Comparison of ENCODE assay signal across 17 cellular contexts in the genomic region with DNA sequence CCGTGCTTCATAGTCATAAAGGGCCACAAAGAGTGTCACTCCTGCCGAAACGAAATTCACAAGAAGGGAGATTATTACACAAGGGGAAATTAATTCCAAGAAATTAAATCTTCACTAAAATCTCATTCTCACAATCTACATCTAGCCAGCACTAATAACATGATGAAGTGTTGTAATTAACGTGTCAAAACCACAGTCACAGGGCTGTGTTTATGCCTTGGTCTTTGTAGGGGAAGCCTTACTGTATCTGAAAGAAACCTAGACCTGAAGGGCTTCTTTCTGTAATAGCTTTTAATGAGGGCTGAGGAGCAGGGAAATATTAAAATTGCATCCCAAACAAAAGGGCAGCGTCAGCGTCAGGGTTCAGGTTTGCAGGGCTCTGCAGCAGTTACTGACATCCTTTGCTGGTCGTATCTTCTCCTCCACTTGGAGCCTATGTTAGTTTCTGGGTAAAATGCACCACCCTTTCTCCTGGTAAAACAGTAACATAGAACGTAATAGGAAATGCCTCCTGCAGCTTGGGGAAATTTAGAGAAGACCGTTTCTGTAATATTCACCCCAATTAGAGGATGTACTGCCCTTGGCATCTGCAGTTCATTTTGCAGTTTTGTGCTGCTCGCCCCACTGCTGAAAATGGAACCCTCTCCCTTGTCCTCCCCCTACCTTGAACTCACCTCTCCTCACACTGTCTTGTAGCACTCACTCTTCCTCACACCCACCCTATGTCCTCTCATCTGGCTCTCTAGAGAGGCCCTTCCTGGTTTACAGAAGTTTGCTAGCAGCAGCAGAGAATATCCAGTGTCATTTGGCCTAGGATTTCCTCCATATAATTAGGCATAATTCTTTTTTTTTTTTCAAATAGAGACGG.
DNase-seq lines count a peak whose midpoint lies in the region; ATAC-seq and TF ChIP-seq lines count a peak whose summit lies in the region.
"Had no signal": no experiment of that assay in that cellular context is flagged by ENCODE, and none has a peak within 500 bp of the region (broad histone marks: within the 10 kb centered on the region; RNA-seq: fewer than 3 reads in every experiment).

No MANE protein-coding gene starts in this region.

- H3K9ac ChIP-seq in BLaER1 = 0 out of 2 replicates have a peak overlapping the region, but pooled peaks have one; percentile 7
- H3K9ac ChIP-seq: GM23248 had no signal

- peaks cover 55 to 82% (median 69%) of the 10 kb centered on the region in 4 donors for H3K4me1 Mint-ChIP-seq in CD4-positive, alpha-beta memory T cell
- H3K4me1 Mint-ChIP-seq in activated T-helper 1 cell treated with anti-CD3 and anti-CD28 coated beads, Interleukin-12 subunit alpha, Interleukin-12 subunit beta, Interleukin-2, Interleukin-4 antibody, amounts not matched to agents 30 ng/mL and 10 ng/mL and 1 ng/mL, durations not matched to agents 14 hours and 24 hours and 36 hours (ENCODE audit: low read depth) = peaks cover 86% of the 10 kb centered on the region
- H3K4me1 Mint-ChIP-seq: B cell had no signal

- H4K20me1 ChIP-seq in BLaER1 = peaks cover 5% of the 10 kb centered on the region; the same call in 1 of the 2 replicates

- CTCF ChIA-PET in CD4-positive, alpha-beta memory T cell (lab: Charles Lee; ENCODE audit: partially characterized antibody) = interaction anchor here (1.1 to 1.4 kb wide), 3 partner anchors 155 to 329 kb away, joined by 4 read pairs; no protein-coding TSS in a partner anchor

- no peaks in the 10 kb centered on the region for H3K9me3 Mint-ChIP-seq in CD4-positive, alpha-beta memory T cell
- H3K9me3 Mint-ChIP-seq in activated T-helper 1 cell treated with anti-CD3 and anti-CD28 coated beads, Interleukin-12 subunit alpha, Interleukin-12 subunit beta, Interleukin-2, Interleukin-4 antibody, amounts not matched to agents 30 ng/mL and 10 ng/mL and 1 ng/mL, durations not matched to agents 14 hours and 24 hours and 36 hours = no peaks in the 10 kb centered on the region

- TF ChIP-seq CTCF in lower lobe of right lung (IDR thresholded peaks at IDR 0.05) = no peak
- no peak for TF ChIP-seq CTCF in BE2C (IDR thresholded peaks at IDR 0.05; ENCODE audit: low read depth, low read length)

- H3K36me3 Mint-ChIP-seq in CD4-positive, alpha-beta memory T cell = peaks cover 54 to 85% of the 10 kb centered on the region in 2 donors
- H3K36me3 Mint-ChIP-seq in activated T-helper 1 cell treated with anti-CD3 and anti-CD28 coated beads, Interleukin-12 subunit alpha, Interleukin-12 subunit beta, Interleukin-2, Interleukin-4 antibody, amounts not matched to agents 30 ng/mL and 10 ng/mL and 1 ng/mL, durations not matched to agents 14 hours and 24 hours and 36 hours (ENCODE audit: low read depth) = peaks cover 69% of the 10 kb centered on the region

- H3K36me3 ChIP-seq in BLaER1 (peaks cover 80% of the 10 kb centered on the region), lower lobe of right lung (peaks cover 36% of the 10 kb centered on the region), BE2C (peaks cover 20% of the 10 kb centered on the region)
- H3K36me3 ChIP-seq in CD4-positive, alpha-beta memory T cell (ENCODE audit: insufficient read depth, low read length) = peaks cover 44% of the 10 kb centered on the region
- H3K36me3 ChIP-seq: sigmoid colon had no signal

- H3K27ac ChIP-seq in BLaER1 (no peak overlapping the region), lower lobe of right lung (peak overlapping the region; percentile 0)
- peak overlapping the region; percentile 47 for H3K27ac ChIP-seq in CD4-positive, alpha-beta memory T cell (ENCODE audit: low read depth, low read length)
- H3K27ac ChIP-seq: GM23248, HL-60, sigmoid colon had no signal

- peak overlapping the region; percentile 33 to 83 (median 62) for H3K4me3 Mint-ChIP-seq in CD4-positive, alpha-beta memory T cell
- peak overlapping the region; percentile 55 for H3K4me3 Mint-ChIP-seq in activated T-helper 1 cell treated with anti-CD3 and anti-CD28 coated beads, Interleukin-12 subunit alpha, Interleukin-12 subunit beta, Interleukin-2, Interleukin-4 antibody, amounts not matched to agents 30 ng/mL and 10 ng/mL and 1 ng/mL, durations not matched to agents 14 hours and 24 hours and 36 hours
- H3K4me3 Mint-ChIP-seq: B cell had no signal

- H3K4me2 ChIP-seq in BLaER1 = no peak overlapping the region

- POLR2A ChIA-PET in CD4-positive, alpha-beta memory T cell (lab: Charles Lee; ENCODE audit: partially characterized antibody) = interaction anchor here (0.8 to 4.3 kb wide), 6 partner anchors 12 to 329 kb away, joined by 3 to 22 read pairs (median 4); no protein-coding TSS in a partner anchor

- no peaks in the 10 kb centered on the region for H3K27me3 Mint-ChIP-seq in CD4-positive, alpha-beta memory T cell
- H3K27me3 Mint-ChIP-seq in activated T-helper 1 cell treated with anti-CD3 and anti-CD28 coated beads, Interleukin-12 subunit alpha, Interleukin-12 subunit beta, Interleukin-2, Interleukin-4 antibody, amounts not matched to agents 30 ng/mL and 10 ng/mL and 1 ng/mL, durations not matched to agents 14 hours and 24 hours and 36 hours (ENCODE audit: insufficient read depth) = no peaks in the 10 kb centered on the region
- H3K27me3 Mint-ChIP-seq: B cell had no signal

- peaks cover 5% of the 10 kb centered on the region; the same call in 1 of the 2 replicates for H3K4me1 ChIP-seq in BLaER1
- peaks cover 73% of the 10 kb centered on the region for H3K4me1 ChIP-seq in CD4-positive, alpha-beta memory T cell (ENCODE audit: insufficient read depth, low read length)
- H3K4me1 ChIP-seq in lower lobe of right lung = peaks cover 28% of the 10 kb centered on the region
- H3K4me1 ChIP-seq in BE2C = peaks cover 26% of the 10 kb centered on the region

- H3K9me3 ChIP-seq in BLaER1 (no peaks in the 10 kb centered on the region), lower lobe of right lung (no peaks in the 10 kb centered on the region), BE2C (no peaks in the 10 kb centered on the region)
- H3K9me3 ChIP-seq in CD4-positive, alpha-beta memory T cell (ENCODE audit: control insufficient read depth in 1 of 2, low read length in 2 of 2) = no peaks in the 10 kb centered on the region
- H3K9me3 ChIP-seq: sigmoid colon had no signal

- H3K4me3 ChIP-seq in BLaER1 = no peak overlapping the region
- no peak overlapping the region for H3K4me3 ChIP-seq in CD4-positive, alpha-beta memory T cell (ENCODE audit: low read length in 2 of 2)
- no peak overlapping the region for H3K4me3 ChIP-seq in lower lobe of right lung
- no peak overlapping the region for H3K4me3 ChIP-seq in BE2C (ENCODE audit: low read depth, low read length)
- H3K4me3 ChIP-seq: GM23248, sigmoid colon had no signal

- H3K27ac Mint-ChIP-seq in CD4-positive, alpha-beta memory T cell = peak overlapping the region; percentile 89 to 96 (median 91)
- peak overlapping the region; percentile 96 for H3K27ac Mint-ChIP-seq in activated T-helper 1 cell treated with anti-CD3 and anti-CD28 coated beads, Interleukin-12 subunit alpha, Interleukin-12 subunit beta, Interleukin-2, Interleukin-4 antibody, amounts not matched to agents 30 ng/mL and 10 ng/mL and 1 ng/mL, durations not matched to agents 14 hours and 24 hours and 36 hours
- H3K27ac Mint-ChIP-seq: B cell had no signal

- ATAC-seq in lower lobe of right lung = no peak
- ATAC-seq in HG03432 (IDR thresholded peaks at IDR 0.05; ENCODE audit: unreplicated experiment) = no peak
- ATAC-seq: left cardiac atrium, Right ventricle myocardium inferior had no signal

- no peak for DNase-seq in CD4-positive, alpha-beta memory T cell
- DNase-seq in activated T-helper 1 cell treated with anti-CD3 and anti-CD28 coated beads, Interleukin-12 subunit alpha, Interleukin-12 subunit beta, Interleukin-2, Interleukin-4 antibody, amounts not matched to agents 30 ng/mL and 10 ng/mL and 1 ng/mL, durations not matched to agents 14 hours and 24 hours and 36 hours (ENCODE audit: low spot score) = no peak
- DNase-seq in lower lobe of right lung (no peak), BE2C (no peak), NCI-H2171 (lab: John Stamatoyannopoulos, UW) (no peak)
- DNase-seq: aorta, foreskin fibroblast, GM23248, left cardiac atrium, NCI-H2081 treated with DMSO at 0.1 percent for 48 hours, NCI-H524 treated with DMSO at 0.1 percent for 48 hours, sigmoid colon had no signal

- H3K27me3 ChIP-seq in BLaER1 (no peaks in the 10 kb centered on the region), lower lobe of right lung (ENCODE audit: low read depth) (no peaks in the 10 kb centered on the region), BE2C (no peaks in the 10 kb centered on the region)
- no peaks in the 10 kb centered on the region for H3K27me3 ChIP-seq in CD4-positive, alpha-beta memory T cell (ENCODE audit: insufficient read depth, low read length)
- H3K27me3 ChIP-seq: sigmoid colon had no signal

- intact Hi-C loops in CD4-positive, alpha-beta memory T cell (cut with micrococcal nuclease) = loop anchor here (10.0 kb wide), 1 partner anchor 450 kb away; no protein-coding TSS in a partner anchor
- intact Hi-C loops in activated T-helper 1 cell treated with anti-CD3 and anti-CD28 coated beads, Interleukin-12 subunit alpha, Interleukin-12 subunit beta, Interleukin-2, Interleukin-4 antibody, amounts not matched to agents 30 ng/mL and 10 ng/mL and 1 ng/mL, durations not matched to agents 14 hours and 24 hours and 36 hours (cut with micrococcal nuclease) = loop anchor here (1.0 to 5.0 kb wide), 3 partner anchors 10 to 108 kb away; no protein-coding TSS in a partner anchor
- intact Hi-C loops in lower lobe of right lung (cut with DNase I) = loop anchor here (5.0 kb wide), 1 partner anchor 283 kb away; no protein-coding TSS in a partner anchor
